ENCODE assay signal across 1 cellular context in genomic region chr20:324177-325042, GRCh38.
TF ChIP-seq lines count a peak whose summit lies in the region.

No MANE protein-coding gene starts in this region.

TF ChIP-seq in HepG2, 621 proteins besides CTCF, POLR2A, EP300 and RAD21 (continued from another document and continues in another):
- TF ChIP-seq CEBPZ (IDR thresholded peaks at IDR 0.05; ENCODE audit: low read length) (no peak), ZBTB4 (CRISPR knock-in tag; IDR thresholded peaks at IDR 0.05; ENCODE audit: borderline replicate concordance) (no peak), TEF (CRISPR knock-in tag; IDR thresholded peaks at IDR 0.05) (peak; percentile 81), SATB2 (CRISPR knock-in tag; IDR thresholded peaks at IDR 0.05) (peak; percentile 86), ZNF761 (CRISPR knock-in tag; conservative IDR thresholded peaks at IDR 0.05) (peak; percentile 98), SMYD3 (CRISPR knock-in tag; IDR thresholded peaks at IDR 0.05) (peak; percentile 42; the same call in 1 of the 2 replicates), GABPA (IDR thresholded peaks at IDR 0.05; ENCODE audit: low read depth, low read length) (no peak), GABPA (CRISPR knock-in tag; IDR thresholded peaks at IDR 0.05; ENCODE audit: low read depth) (no peak), ZNF563 (CRISPR knock-in tag; IDR thresholded peaks at IDR 0.05) (peak; percentile 98), ZNF547 (CRISPR knock-in tag; IDR thresholded peaks at IDR 0.05) (peak; percentile 94), ZNF598 (CRISPR knock-in tag; IDR thresholded peaks at IDR 0.05; ENCODE audit: borderline replicate concordance) (no peak; the same call in none of the 2 replicates), KAT7 (CRISPR knock-in tag; IDR thresholded peaks at IDR 0.05; ENCODE audit: borderline replicate concordance) (no peak; the same call in 1 of the 2 replicates), ZNF160 (CRISPR knock-in tag; IDR thresholded peaks at IDR 0.05) (peak; percentile 96), PRMT3 (CRISPR knock-in tag; IDR thresholded peaks at IDR 0.05; ENCODE audit: borderline replicate concordance, low read depth) (no peak), IRX3 (CRISPR knock-in tag; IDR thresholded peaks at IDR 0.05; ENCODE audit: borderline replicate concordance, low read depth) (peak; percentile 82; the same call in 1 of the 2 replicates), USF2 (IDR thresholded peaks at IDR 0.05; ENCODE audit: low read depth, low read length) (peak; percentile 68), USF2 (CRISPR knock-in tag; IDR thresholded peaks at IDR 0.05; ENCODE audit: borderline replicate concordance) (peak; percentile 68; the same call in 1 of the 2 replicates), MNT (IDR thresholded peaks at IDR 0.05) (peak; percentile 96), THYN1 (CRISPR knock-in tag; IDR thresholded peaks at IDR 0.05; ENCODE audit: borderline replicate concordance, low read depth) (peak; percentile 15; the same call in 1 of the 2 replicates), ZNF263 (CRISPR knock-in tag; IDR thresholded peaks at IDR 0.05) (peak; percentile 79; the same call in 1 of the 2 replicates), KLF6 (CRISPR knock-in tag; IDR thresholded peaks at IDR 0.05) (peak; percentile 100), RORA (CRISPR knock-in tag; IDR thresholded peaks at IDR 0.05) (no peak), CHCHD3 (CRISPR knock-in tag; IDR thresholded peaks at IDR 0.05) (no peak; the same call in 1 of the 2 replicates), E2F5 (CRISPR knock-in tag; conservative IDR thresholded peaks at IDR 0.05) (peak; percentile 78), NCOR1 (IDR thresholded peaks at IDR 0.05; ENCODE audit: borderline replicate concordance, low read length) (0 out of 2 replicates have a peak, but pooled peaks have one; percentile 23), ZNF713 (CRISPR knock-in tag; IDR thresholded peaks at IDR 0.05) (peak; percentile 95; the same call in 1 of the 2 replicates), SSRP1 (CRISPR knock-in tag; IDR thresholded peaks at IDR 0.05) (peak; percentile 85; the same call in 1 of the 2 replicates), REXO4 (CRISPR knock-in tag; IDR thresholded peaks at IDR 0.05; ENCODE audit: borderline replicate concordance) (peak; percentile 84), ZBTB26 (CRISPR knock-in tag; IDR thresholded peaks at IDR 0.05; ENCODE audit: borderline replicate concordance) (no peak; the same call in 1 of the 2 replicates), ZNF296 (CRISPR knock-in tag; conservative IDR thresholded peaks at IDR 0.05) (peak; percentile 73; the same call in 1 of the 2 replicates), ZNF275 (CRISPR knock-in tag; IDR thresholded peaks at IDR 0.05; ENCODE audit: borderline replicate concordance) (peak; percentile 99), SRSF1 (optimal IDR thresholded peaks at IDR 0.05; ENCODE audit: low read depth, low read length) (peak; percentile 64), ZNF792 (CRISPR knock-in tag; IDR thresholded peaks at IDR 0.05) (peak; percentile 99), ZNF772 (CRISPR knock-in tag; IDR thresholded peaks at IDR 0.05) (peak; percentile 96), PPARG (CRISPR knock-in tag; conservative IDR thresholded peaks at IDR 0.05) (peak; percentile 84), U2AF1 (optimal IDR thresholded peaks at IDR 0.05; ENCODE audit: low read depth, low read length) (peak; percentile 41), FIP1L1 (IDR thresholded peaks at IDR 0.05; ENCODE audit: borderline replicate concordance, insufficient read depth, low read depth, low read length) (peak; percentile 94; the same call in 1 of the 2 replicates), ZFP36L1 (CRISPR knock-in tag; IDR thresholded peaks at IDR 0.05) (peak; percentile 94), ATRX (CRISPR knock-in tag; IDR thresholded peaks at IDR 0.05; ENCODE audit: borderline replicate concordance) (no peak), ZNF235 (CRISPR knock-in tag; IDR thresholded peaks at IDR 0.05; ENCODE audit: borderline replicate concordance) (peak; percentile 42; the same call in 1 of the 2 replicates), SNAI1 (CRISPR knock-in tag; IDR thresholded peaks at IDR 0.05; ENCODE audit: borderline replicate concordance) (no peak; the same call in 1 of the 2 replicates), HNF4G (IDR thresholded peaks at IDR 0.05; ENCODE audit: borderline replicate concordance, low read depth, low read length) (no peak), HNF4G (CRISPR knock-in tag; IDR thresholded peaks at IDR 0.05; ENCODE audit: borderline replicate concordance, low read depth) (peak; percentile 90), RELA (CRISPR knock-in tag; IDR thresholded peaks at IDR 0.05) (0 out of 2 replicates have a peak, but pooled peaks have one; percentile 19), GPN1 (CRISPR knock-in tag; IDR thresholded peaks at IDR 0.05; ENCODE audit: borderline replicate concordance) (no peak; the same call in 1 of the 2 replicates), ASH2L (IDR thresholded peaks at IDR 0.05; ENCODE audit: insufficient read length, low read depth, low read length) (peak; percentile 73), ZNF652 (CRISPR knock-in tag; IDR thresholded peaks at IDR 0.05; ENCODE audit: borderline replicate concordance, low read depth) (no peak; the same call in 1 of the 2 replicates), ZBTB46 (CRISPR knock-in tag; IDR thresholded peaks at IDR 0.05; ENCODE audit: borderline replicate concordance) (peak; percentile 92), ZNF747 (CRISPR knock-in tag; IDR thresholded peaks at IDR 0.05; ENCODE audit: borderline replicate concordance) (peak; percentile 96), PCBP1 (IDR thresholded peaks at IDR 0.05; ENCODE audit: borderline replicate concordance, low read depth, low read length) (0 out of 2 replicates have a peak, but pooled peaks have one; percentile 34), ZNF766 (CRISPR knock-in tag; IDR thresholded peaks at IDR 0.05; ENCODE audit: borderline replicate concordance) (peak; percentile 93; the same call in 1 of the 2 replicates)
